Comparison of ENCODE assay signal across 8 cellular contexts in genomic region chr7:37182011-37182478, GRCh38.
DNase-seq lines count a peak whose midpoint lies in the region; ATAC-seq, FAIRE-seq and TF ChIP-seq lines count a peak whose summit lies in the region.

No MANE protein-coding gene starts in this region.

- H3K9me3 ChIP-seq in astrocyte (ENCODE audit: insufficient read depth, low read depth, low read length) (no peaks in the 10 kb centered on the region), sigmoid colon (no peaks in the 10 kb centered on the region)

- TF ChIP-seq CTCF in GM06990 (IDR thresholded peaks at IDR 0.05; ENCODE audit: insufficient read depth, low read length, poor library complexity, severe bottlenecking) (peak; percentile 86), HFF-Myc (IDR thresholded peaks at IDR 0.05; ENCODE audit: low read depth, low read length, missing control alignments) (peak; percentile 81), astrocyte (IDR thresholded peaks at IDR 0.05; ENCODE audit: insufficient read depth, low read depth, low read length) (peak; percentile 92), sigmoid colon (IDR thresholded peaks at IDR 0.05) (peak; percentile 74 to 89 (median 88))

- intact Hi-C loops in sigmoid colon (cut with DNase I) = loop anchor here (1.0 to 5.0 kb wide), 3 partner anchors 17 to 215 kb away; no protein-coding TSS in a partner anchor

- no peak overlapping the region for H3K4me3 ChIP-seq in GM06990 (replicated peaks; ENCODE audit: low read depth, low read length)
- no peak overlapping the region for H3K4me3 ChIP-seq in HFF-Myc (replicated peaks; ENCODE audit: low read depth, low read length)
- H3K4me3 ChIP-seq in astrocyte (ENCODE audit: insufficient read depth, low read depth, low read length) = peak overlapping the region; percentile 34
- no peak overlapping the region for H3K4me3 ChIP-seq in sigmoid colon

- H3K9me3 Mint-ChIP-seq in astrocyte (ENCODE audit: unreplicated experiment) = no peaks in the 10 kb centered on the region

- no peaks in the 10 kb centered on the region for H3K4me1 ChIP-seq in astrocyte (ENCODE audit: insufficient read depth, low read length)
- H3K4me1 ChIP-seq in sigmoid colon = peaks cover 0 to 6% (median 0%) of the 10 kb centered on the region in 4 donors

- 1 to 10% methylated on average over 7 of the region's 7 CpGs for WGBS in sigmoid colon, 2 donors

- H3K4me2 ChIP-seq in astrocyte (ENCODE audit: low read length) = peak overlapping the region; percentile 66

- H3K27me3 ChIP-seq in GM06990 (replicated peaks; ENCODE audit: control insufficient read depth, insufficient read depth, low read length) (no peaks in the 10 kb centered on the region), astrocyte (ENCODE audit: insufficient read depth, low read length) (peaks cover 2% of the 10 kb centered on the region), sigmoid colon (no peaks in the 10 kb centered on the region)

- H3K4me3 Mint-ChIP-seq in astrocyte (ENCODE audit: unreplicated experiment) = no peak overlapping the region

- no peaks in the 10 kb centered on the region for H3K79me2 ChIP-seq in astrocyte (ENCODE audit: insufficient read depth, low read length)

- no peak for ATAC-seq in GM18519 (IDR thresholded peaks at IDR 0.05; ENCODE audit: low FRiP score, unreplicated experiment)

- peak; percentile 33 for DNase-seq in GM06990 (ENCODE audit: extremely low read depth, insufficient read length)
- peak; percentile 32 for DNase-seq in HFF-Myc (ENCODE audit: extremely low read depth, low read depth)
- peak; percentile 69 for DNase-seq in NCI-H1105 treated with DMSO at 0.1 percent for 48 hours (lab: John Stamatoyannopoulos, UW)
- DNase-seq in T-helper 2 cell = peak; percentile 53 to 81 (median 64)
- peak; percentile 31 for DNase-seq in astrocyte (ENCODE audit: low read depth)
- peak; percentile 65 to 68 for DNase-seq in hippocampal formation (lab: John Stamatoyannopoulos, UW)
- peak; percentile 87 for DNase-seq in sigmoid colon

- H3K36me3 ChIP-seq in GM06990 (ENCODE audit: control insufficient read depth, insufficient read depth, low read length) (no peaks in the 10 kb centered on the region; the same call in none of the 2 replicates), astrocyte (ENCODE audit: insufficient read depth, low read length) (no peaks in the 10 kb centered on the region), sigmoid colon (no peaks in the 10 kb centered on the region)

- H3K4me1 Mint-ChIP-seq in astrocyte (ENCODE audit: low read depth, unreplicated experiment) = no peaks in the 10 kb centered on the region

- peak overlapping the region; percentile 44 for H3K9ac ChIP-seq in astrocyte (ENCODE audit: low read length)

- TF ChIP-seq EP300 in sigmoid colon (IDR thresholded peaks at IDR 0.05) = no peak

- H3K27ac ChIP-seq in astrocyte (ENCODE audit: low read depth, low read length) (no peak overlapping the region), sigmoid colon (no peak overlapping the region)

- FAIRE-seq in astrocyte (lab: Jason Lieb, UNC) = no peak

- H4K20me1 ChIP-seq in astrocyte (ENCODE audit: insufficient read depth, low read length) = no peaks in the 10 kb centered on the region

- no peak for TF ChIP-seq POLR2A in sigmoid colon (IDR thresholded peaks at IDR 0.05)

- H3K36me3 Mint-ChIP-seq in astrocyte (ENCODE audit: low read depth, unreplicated experiment) = peaks cover 4% of the 10 kb centered on the region

- H3K27ac Mint-ChIP-seq in astrocyte (ENCODE audit: unreplicated experiment) = no peak overlapping the region

- peak overlapping the region; percentile 73 for H2AFZ ChIP-seq in astrocyte (ENCODE audit: low read depth, low read length)

- H3K27me3 Mint-ChIP-seq in astrocyte (ENCODE audit: low read depth, unreplicated experiment) = no peaks in the 10 kb centered on the region

Comparison
In these comparisons a context has a peak if more than half of its experiments do, and no peak if none do; other contexts are left out.
1. DNase-seq: peak in every context shown above with its lines; median percentile 87 in sigmoid colon; 69 in NCI-H1105 treated with DMSO at 0.1 percent for 48 hours; 66 in hippocampal formation; 64 in T-helper 2 cell; 33 in GM06990; 32 in HFF-Myc; 31 in astrocyte.